ENCODE assay signal across 8 cellular contexts in genomic region chr1:94417962-94418663, GRCh38. TPM values are rescaled to one million over a fixed set of nuclear protein-coding genes. Genes with fewer than 3 reads are reported as not detected.
A peak's percentile ranks its signal among the peaks of the same experiment; 100 is the strongest.
DNase-seq lines count a peak whose midpoint lies in the region; ATAC-seq and TF ChIP-seq lines count a peak whose summit lies in the region.

ABCD3 (plus strand) TSS chr1:94418389; CDS start chr1:94418479, 90 bp downstream.

- no peaks in the 10 kb centered on the region for H3K36me3 ChIP-seq in KOPT-K1 (ENCODE audit: insufficient read depth, low read length)
- no peaks in the 10 kb centered on the region for H3K36me3 ChIP-seq in Peyer's patch
- H3K36me3 ChIP-seq in esophagus muscularis mucosa = no peaks in the 10 kb centered on the region

- 0% methylated on average over 12 of the region's 85 CpGs for WGBS in esophagus muscularis mucosa

- H3K9me3 ChIP-seq in KOPT-K1 (ENCODE audit: insufficient read depth, low read length, poor library complexity, severe bottlenecking) = no peaks in the 10 kb centered on the region
- no peaks in the 10 kb centered on the region for H3K9me3 ChIP-seq in Peyer's patch
- H3K9me3 ChIP-seq in esophagus muscularis mucosa = no peaks in the 10 kb centered on the region

- H3K4me1 ChIP-seq in Peyer's patch (peaks cover 0 to 36% (median 3%) of the 10 kb centered on the region in 4 donors), esophagus muscularis mucosa (peaks cover 32 to 53% (median 49%) of the 10 kb centered on the region in 4 donors)

- TF ChIP-seq POLR2A in Peyer's patch (IDR thresholded peaks at IDR 0.05) = peak; percentile 79 to 85
- TF ChIP-seq POLR2A in esophagus muscularis mucosa (IDR thresholded peaks at IDR 0.05; ENCODE audit: low read depth) = peak; percentile 22

- H3K27me3 ChIP-seq in Peyer's patch (no peaks in the 10 kb centered on the region), esophagus muscularis mucosa (no peaks in the 10 kb centered on the region)

- DNase-seq in DMS79 (lab: John Stamatoyannopoulos, UW) (peak; percentile 88), Peyer's patch (peak; percentile 94 to 99 (median 99)), esophagus muscularis mucosa (ENCODE audit: extremely low spot score) (peak; percentile 98), myocyte (ENCODE audit: low read depth) (peak; percentile 98)
- peak; percentile 98 to 99 for DNase-seq in activated T-cell treated with anti-CD3 and anti-CD28 coated beads, Interleukin-2, amount 50 U/mL, for 48 hours
- peak; percentile 94 to 98 for DNase-seq in stimulated activated CD8-positive, alpha-beta memory T cell treated with anti-CD3 and anti-CD28 coated beads, Interleukin-7, amount 100 ng/mL, for 4 hours (ENCODE audit: low read depth in 2 of 2)

- intact Hi-C loops in esophagus muscularis mucosa (cut with DNase I) = no loop called here

- TF ChIP-seq CTCF in Peyer's patch (IDR thresholded peaks at IDR 0.05) (no peak), esophagus muscularis mucosa (IDR thresholded peaks at IDR 0.05) (no peak)

- H3K4me3 ChIP-seq in Peyer's patch = peak within 1 kb of the TSS; percentile 60 to 93 (median 76)
- H3K4me3 ChIP-seq in esophagus muscularis mucosa = peak within 1 kb of the TSS; percentile 74 to 82 (median 81)

- H3K27ac ChIP-seq in KOPT-K1 (ENCODE audit: low read depth, low read length, poor library complexity, severe bottlenecking) (peak within 1 kb of the TSS; percentile 80), Peyer's patch (peak within 1 kb of the TSS; percentile 77 to 93 (median 88)), esophagus muscularis mucosa (replicated peaks in 1 of 4) (peak within 1 kb of the TSS; percentile 83 to 92 (median 90))

- ATAC-seq in GM21786 (IDR thresholded peaks at IDR 0.05; ENCODE audit: unreplicated experiment) = peak; percentile 97

- no peak for TF ChIP-seq EP300 in esophagus muscularis mucosa (IDR thresholded peaks at IDR 0.05)

RNA-seq across cellular contexts. Expression of gene ABCD3, which starts in this region (rescaled TPM):
- total RNA-seq in Peyer's patch (10 to 100 TPM; 22.3 to 66.6 (median 57.0) TPM), esophagus muscularis mucosa (10 to 100 TPM; 25.0 to 59.4 (median 27.9) TPM), myocyte (42.0 and 43.2 TPM in 2 replicates)
- polyA plus RNA-seq in myocyte (2012) = 13.7 TPM

Comparison
In these comparisons a context has a peak if more than half of its experiments do, and no peak if none do; other contexts are left out.
1. Peak in every context shown above with its lines: DNase-seq, ATAC-seq, H3K4me3 ChIP-seq and H3K27ac ChIP-seq.